In genomic region chr7:76303057-76303828, GRCh38 we compare ENCODE assay signal across 8 cellular contexts. TPM values are rescaled to one million over a fixed set of nuclear protein-coding genes. Genes with fewer than 3 reads are reported as not detected.
A peak's percentile ranks its signal among the peaks of the same experiment; 100 is the strongest.
DNase-seq lines count a peak whose midpoint lies in the region; ATAC-seq and TF ChIP-seq lines count a peak whose summit lies in the region.

No MANE protein-coding gene starts in this region.

- DNase-seq in DMS153 (lab: John Stamatoyannopoulos, UW) (peak; percentile 54), NCI-H446 treated with DMSO at 0.1 percent for 48 hours (lab: John Stamatoyannopoulos, UW) (peak; percentile 49), coronary artery (ENCODE audit: low spot score) (peak; percentile 88), left lobe of liver (ENCODE audit: low spot score) (peak; percentile 93)
- DNase-seq in activated CD4-positive, alpha-beta T cell treated with anti-CD3 and anti-CD28 coated beads, Interleukin-2, amount 50 U/mL, for 1 hour = peak; percentile 79
- peak; percentile 72 for DNase-seq in stimulated activated CD4-positive, alpha-beta T cell treated with anti-CD3 and anti-CD28 coated beads, Interleukin-1b, Interleukin-23, amount 100 ng/mL, for 48 hours

- CTCF ChIA-PET in HEK293 (lab: Yijun Ruan, JAX) = interaction anchor here (0.6 to 7.2 kb wide), 4 partner anchors 11 to 33 kb away, joined by 3 to 48 read pairs (median 3); no protein-coding TSS in a partner anchor

- H3K4me1 ChIP-seq in HEK293 (ENCODE audit: control insufficient read depth, insufficient read depth, low read length) = peaks cover 2% of the 10 kb centered on the region; the same call in 1 of the 2 replicates

- H3K27ac ChIP-seq in HEK293 (ENCODE audit: extremely low read depth, low read depth, low read length) (peak overlapping the region; percentile 35; the same call in 1 of the 2 replicates), coronary artery (peak overlapping the region; percentile 95 to 99)

- peak overlapping the region; percentile 37 for H3K4me3 ChIP-seq in HEK293 (ENCODE audit: low read depth, low read length)
- H3K4me3 ChIP-seq in coronary artery = peak overlapping the region; percentile 82

- ATAC-seq in left lobe of liver (peak; percentile 59), HG03139 (IDR thresholded peaks at IDR 0.05; ENCODE audit: unreplicated experiment) (no peak)

- TF ChIP-seq CTCF in HEK293 (tag by site-specific recombination; IDR thresholded peaks at IDR 0.05) = no peak
- no peak for TF ChIP-seq CTCF in coronary artery (IDR thresholded peaks at IDR 0.05)

- POLR2A ChIA-PET in HEK293 (lab: Yijun Ruan, JAX) = interaction anchor here (0.6 to 1.5 kb wide), 9 partner anchors 8 to 1556 kb away, joined by 3 to 9 read pairs (median 3); partner anchors contain the start of gene YWHAG

- no peaks in the 10 kb centered on the region for H3K36me3 ChIP-seq in HEK293 (ENCODE audit: control insufficient read depth in 2 of 2, insufficient read depth in 1 of 2, low read length in 2 of 2)

- no peaks in the 10 kb centered on the region for H3K9me3 ChIP-seq in HEK293 (ENCODE audit: control insufficient read depth, insufficient read depth, low read depth, low read length)

TF ChIP-seq in HEK293, 187 proteins besides CTCF, POLR2A, EP300 and RAD21 (continues in another document):
- TF ChIP-seq ZNF37A (tag by site-specific recombination; IDR thresholded peaks at IDR 0.05) (0 out of 2 replicates have a peak, but pooled peaks have one; percentile 54), PBX3 (CRISPR knock-in tag; IDR thresholded peaks at IDR 0.05) (0 out of 2 replicates have a peak, but pooled peaks have one; percentile 28), ZNF623 (tag by site-specific recombination; IDR thresholded peaks at IDR 0.05) (no peak), ZNF239 (tag by site-specific recombination; IDR thresholded peaks at IDR 0.05) (no peak), YY1 (tag by site-specific recombination; IDR thresholded peaks at IDR 0.05) (no peak), ZNF362 (tag by site-specific recombination; IDR thresholded peaks at IDR 0.05) (no peak), ZNF521 (tag by site-specific recombination; IDR thresholded peaks at IDR 0.05) (no peak), KLF9 (tag by site-specific recombination; IDR thresholded peaks at IDR 0.05; ENCODE audit: low read depth) (peak; percentile 84), ZNF488 (tag by site-specific recombination; IDR thresholded peaks at IDR 0.05) (no peak), ZNF48 (tag by site-specific recombination; IDR thresholded peaks at IDR 0.05) (no peak), ZNF645 (tag by site-specific recombination; IDR thresholded peaks at IDR 0.05) (no peak), ZBTB44 (tag by site-specific recombination; IDR thresholded peaks at IDR 0.05) (peak; percentile 53; the same call in 1 of the 2 replicates), SETDB1 (IDR thresholded peaks at IDR 0.05; ENCODE audit: insufficient read length, low read length) (no peak), ZNF501 (tag by site-specific recombination; IDR thresholded peaks at IDR 0.05) (no peak), ZNF513 (tag by site-specific recombination; IDR thresholded peaks at IDR 0.05) (no peak), SP2 (tag by site-specific recombination; IDR thresholded peaks at IDR 0.05) (peak; percentile 53), PRDM10 (tag by site-specific recombination; IDR thresholded peaks at IDR 0.05) (no peak), ZNF670 (tag by site-specific recombination; IDR thresholded peaks at IDR 0.05; ENCODE audit: low read depth) (no peak), ZNF16 (tag by site-specific recombination; IDR thresholded peaks at IDR 0.05; ENCODE audit: low read depth) (no peak), SP3 (tag by site-specific recombination; IDR thresholded peaks at IDR 0.05) (no peak; the same call in 1 of the 2 replicates), ZNF311 (tag by site-specific recombination; IDR thresholded peaks at IDR 0.05; ENCODE audit: borderline replicate concordance) (no peak)

RNA-seq across cellular contexts. Expression of gene HSPB1, which starts 0.8 kb away (rescaled TPM):
- 72.4 TPM for total RNA-seq in left lobe of liver

RNA-seq across cellular contexts. Expression of gene YWHAG, which starts 55.5 kb away (rescaled TPM):
- total RNA-seq in left lobe of liver = 44.8 TPM
